Comparison of ENCODE assay signal across 1 cellular context in the genomic region with DNA sequence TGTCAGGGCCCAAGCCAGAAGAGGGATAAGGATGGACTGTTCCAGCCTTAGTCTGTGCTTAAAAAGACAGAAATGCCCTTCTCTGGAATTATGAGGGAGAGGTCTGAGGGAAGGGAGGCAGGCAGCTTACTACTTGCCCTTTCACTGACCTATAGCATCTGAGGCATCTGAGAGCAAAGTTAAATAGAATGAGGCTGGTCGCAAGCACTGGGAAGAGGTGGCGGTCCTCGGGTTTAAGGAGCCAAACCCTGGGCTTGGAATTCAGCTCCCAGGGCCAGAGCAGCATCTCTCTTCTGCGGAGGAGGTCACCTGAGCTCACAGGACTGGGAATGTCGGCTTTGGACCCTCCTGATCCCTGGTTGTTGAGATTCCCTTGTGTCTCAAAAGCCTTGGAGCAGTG.
TF ChIP-seq lines count a peak whose summit lies in the region.

No MANE protein-coding gene starts in this region.

TF ChIP-seq in GM23338, 12 proteins besides CTCF, POLR2A, EP300 and RAD21 (continued from another document):
- TF ChIP-seq, protein P1, sequence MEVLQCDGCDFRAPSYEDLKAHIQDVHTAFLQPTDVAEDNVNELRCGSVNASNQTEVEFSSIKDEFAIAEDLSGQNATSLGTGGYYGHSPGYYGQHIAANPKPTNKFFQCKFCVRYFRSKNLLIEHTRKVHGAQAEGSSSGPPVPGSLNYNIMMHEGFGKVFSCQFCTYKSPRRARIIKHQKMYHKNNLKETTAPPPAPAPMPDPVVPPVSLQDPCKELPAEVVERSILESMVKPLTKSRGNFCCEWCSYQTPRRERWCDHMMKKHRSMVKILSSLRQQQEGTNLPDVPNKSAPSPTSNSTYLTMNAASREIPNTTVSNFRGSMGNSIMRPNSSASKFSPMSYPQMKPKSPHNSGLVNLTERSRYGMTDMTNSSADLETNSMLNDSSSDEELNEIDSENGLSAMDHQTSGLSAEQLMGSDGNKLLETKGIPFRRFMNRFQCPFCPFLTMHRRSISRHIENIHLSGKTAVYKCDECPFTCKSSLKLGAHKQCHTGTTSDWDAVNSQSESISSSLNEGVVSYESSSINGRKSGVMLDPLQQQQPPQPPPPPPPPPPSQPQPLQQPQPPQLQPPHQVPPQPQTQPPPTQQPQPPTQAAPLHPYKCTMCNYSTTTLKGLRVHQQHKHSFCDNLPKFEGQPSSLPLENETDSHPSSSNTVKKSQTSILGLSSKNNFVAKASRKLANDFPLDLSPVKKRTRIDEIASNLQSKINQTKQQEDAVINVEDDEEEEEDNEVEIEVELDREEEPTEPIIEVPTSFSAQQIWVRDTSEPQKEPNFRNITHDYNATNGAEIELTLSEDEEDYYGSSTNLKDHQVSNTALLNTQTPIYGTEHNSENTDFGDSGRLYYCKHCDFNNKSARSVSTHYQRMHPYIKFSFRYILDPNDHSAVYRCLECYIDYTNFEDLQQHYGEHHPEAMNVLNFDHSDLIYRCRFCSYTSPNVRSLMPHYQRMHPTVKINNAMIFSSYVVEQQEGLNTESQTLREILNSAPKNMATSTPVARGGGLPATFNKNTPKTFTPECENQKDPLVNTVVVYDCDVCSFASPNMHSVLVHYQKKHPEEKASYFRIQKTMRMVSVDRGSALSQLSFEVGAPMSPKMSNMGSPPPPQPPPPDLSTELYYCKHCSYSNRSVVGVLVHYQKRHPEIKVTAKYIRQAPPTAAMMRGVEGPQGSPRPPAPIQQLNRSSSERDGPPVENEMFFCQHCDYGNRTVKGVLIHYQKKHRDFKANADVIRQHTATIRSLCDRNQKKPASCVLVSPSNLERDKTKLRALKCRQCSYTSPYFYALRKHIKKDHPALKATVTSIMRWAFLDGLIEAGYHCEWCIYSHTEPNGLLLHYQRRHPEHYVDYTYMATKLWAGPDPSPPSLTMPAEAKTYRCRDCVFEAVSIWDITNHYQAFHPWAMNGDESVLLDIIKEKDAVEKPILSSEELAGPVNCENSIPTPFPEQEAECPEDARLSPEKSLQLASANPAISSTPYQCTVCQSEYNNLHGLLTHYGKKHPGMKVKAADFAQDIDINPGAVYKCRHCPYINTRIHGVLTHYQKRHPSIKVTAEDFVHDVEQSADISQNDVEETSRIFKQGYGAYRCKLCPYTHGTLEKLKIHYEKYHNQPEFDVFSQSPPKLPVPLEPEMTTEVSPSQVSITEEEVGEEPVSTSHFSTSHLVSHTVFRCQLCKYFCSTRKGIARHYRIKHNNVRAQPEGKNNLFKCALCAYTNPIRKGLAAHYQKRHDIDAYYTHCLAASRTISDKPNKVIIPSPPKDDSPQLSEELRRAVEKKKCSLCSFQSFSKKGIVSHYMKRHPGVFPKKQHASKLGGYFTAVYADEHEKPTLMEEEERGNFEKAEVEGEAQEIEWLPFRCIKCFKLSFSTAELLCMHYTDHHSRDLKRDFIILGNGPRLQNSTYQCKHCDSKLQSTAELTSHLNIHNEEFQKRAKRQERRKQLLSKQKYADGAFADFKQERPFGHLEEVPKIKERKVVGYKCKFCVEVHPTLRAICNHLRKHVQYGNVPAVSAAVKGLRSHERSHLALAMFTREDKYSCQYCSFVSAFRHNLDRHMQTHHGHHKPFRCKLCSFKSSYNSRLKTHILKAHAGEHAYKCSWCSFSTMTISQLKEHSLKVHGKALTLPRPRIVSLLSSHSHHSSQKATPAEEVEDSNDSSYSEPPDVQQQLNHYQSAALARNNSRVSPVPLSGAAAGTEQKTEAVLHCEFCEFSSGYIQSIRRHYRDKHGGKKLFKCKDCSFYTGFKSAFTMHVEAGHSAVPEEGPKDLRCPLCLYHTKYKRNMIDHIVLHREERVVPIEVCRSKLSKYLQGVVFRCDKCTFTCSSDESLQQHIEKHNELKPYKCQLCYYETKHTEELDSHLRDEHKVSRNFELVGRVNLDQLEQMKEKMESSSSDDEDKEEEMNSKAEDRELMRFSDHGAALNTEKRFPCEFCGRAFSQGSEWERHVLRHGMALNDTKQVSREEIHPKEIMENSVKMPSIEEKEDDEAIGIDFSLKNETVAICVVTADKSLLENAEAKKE (CRISPR knock-in tag; IDR thresholded peaks at IDR 0.05): no peak
- TF ChIP-seq EZH2 (IDR thresholded peaks at IDR 0.05; ENCODE audit: low read depth, unreplicated experiment): no peak
- no peak for TF ChIP-seq EZH2phosphoT487 (IDR thresholded peaks at IDR 0.05; ENCODE audit: unreplicated experiment)
- no peak for TF ChIP-seq JUNB (IDR thresholded peaks at IDR 0.05; ENCODE audit: unreplicated experiment)
- TF ChIP-seq, protein P2, sequence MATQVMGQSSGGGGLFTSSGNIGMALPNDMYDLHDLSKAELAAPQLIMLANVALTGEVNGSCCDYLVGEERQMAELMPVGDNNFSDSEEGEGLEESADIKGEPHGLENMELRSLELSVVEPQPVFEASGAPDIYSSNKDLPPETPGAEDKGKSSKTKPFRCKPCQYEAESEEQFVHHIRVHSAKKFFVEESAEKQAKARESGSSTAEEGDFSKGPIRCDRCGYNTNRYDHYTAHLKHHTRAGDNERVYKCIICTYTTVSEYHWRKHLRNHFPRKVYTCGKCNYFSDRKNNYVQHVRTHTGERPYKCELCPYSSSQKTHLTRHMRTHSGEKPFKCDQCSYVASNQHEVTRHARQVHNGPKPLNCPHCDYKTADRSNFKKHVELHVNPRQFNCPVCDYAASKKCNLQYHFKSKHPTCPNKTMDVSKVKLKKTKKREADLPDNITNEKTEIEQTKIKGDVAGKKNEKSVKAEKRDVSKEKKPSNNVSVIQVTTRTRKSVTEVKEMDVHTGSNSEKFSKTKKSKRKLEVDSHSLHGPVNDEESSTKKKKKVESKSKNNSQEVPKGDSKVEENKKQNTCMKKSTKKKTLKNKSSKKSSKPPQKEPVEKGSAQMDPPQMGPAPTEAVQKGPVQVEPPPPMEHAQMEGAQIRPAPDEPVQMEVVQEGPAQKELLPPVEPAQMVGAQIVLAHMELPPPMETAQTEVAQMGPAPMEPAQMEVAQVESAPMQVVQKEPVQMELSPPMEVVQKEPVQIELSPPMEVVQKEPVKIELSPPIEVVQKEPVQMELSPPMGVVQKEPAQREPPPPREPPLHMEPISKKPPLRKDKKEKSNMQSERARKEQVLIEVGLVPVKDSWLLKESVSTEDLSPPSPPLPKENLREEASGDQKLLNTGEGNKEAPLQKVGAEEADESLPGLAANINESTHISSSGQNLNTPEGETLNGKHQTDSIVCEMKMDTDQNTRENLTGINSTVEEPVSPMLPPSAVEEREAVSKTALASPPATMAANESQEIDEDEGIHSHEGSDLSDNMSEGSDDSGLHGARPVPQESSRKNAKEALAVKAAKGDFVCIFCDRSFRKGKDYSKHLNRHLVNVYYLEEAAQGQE (IDR thresholded peaks at IDR 0.05; ENCODE audit: unreplicated experiment): no peak
- TF ChIP-seq STAT1 (IDR thresholded peaks at IDR 0.05; ENCODE audit: unreplicated experiment): no peak
- TF ChIP-seq ZNF331 (CRISPR knock-in tag; IDR thresholded peaks at IDR 0.05; ENCODE audit: low read depth): no peak
- no peak for TF ChIP-seq CREB1 (CRISPR knock-in tag; IDR thresholded peaks at IDR 0.05; ENCODE audit: low read depth)
